8 cellular contexts compared by ENCODE assay signal in the genomic region with DNA sequence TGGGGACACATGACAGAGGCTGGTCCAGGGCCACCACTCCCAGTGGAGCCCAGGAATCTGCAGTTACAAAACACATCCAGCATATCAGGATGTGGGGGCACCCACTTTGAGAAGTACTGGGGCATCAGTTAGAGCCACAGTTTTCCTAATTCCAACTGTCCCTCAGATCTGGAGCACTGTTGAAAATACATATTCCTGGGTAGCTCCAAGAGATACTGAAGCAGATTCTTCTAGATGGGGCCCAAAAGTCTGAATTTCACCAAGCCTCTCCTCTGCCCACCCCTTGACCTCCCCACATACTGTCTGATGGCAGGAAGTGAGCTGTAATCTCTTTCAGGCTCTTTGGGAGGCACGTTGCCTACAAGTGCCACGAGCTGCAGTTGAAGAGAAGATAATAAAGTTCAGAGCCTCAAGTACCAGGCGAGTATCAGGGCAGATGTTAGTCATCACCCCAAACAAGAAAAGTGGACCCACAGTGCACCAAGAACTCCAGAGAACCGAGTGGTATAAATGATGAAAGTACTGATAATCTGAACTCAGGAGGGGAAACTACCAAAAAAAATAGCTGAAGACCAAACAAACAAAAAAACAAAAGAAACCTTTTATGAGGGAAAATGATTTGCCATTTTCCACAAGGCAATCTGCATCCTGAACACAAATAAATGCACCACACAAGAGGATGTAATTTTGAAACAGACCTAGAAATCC.
DNase-seq lines count a peak whose midpoint lies in the region; ATAC-seq and TF ChIP-seq lines count a peak whose summit lies in the region.
"Had no signal": no experiment of that assay in that cellular context is flagged by ENCODE, and none has a peak within 500 bp of the region (broad histone marks: within the 10 kb centered on the region; RNA-seq: fewer than 3 reads in every experiment).

No MANE protein-coding gene starts in this region.

- peaks cover 3% of the 10 kb centered on the region for H3K27me3 ChIP-seq in CD8-positive, alpha-beta memory T cell (ENCODE audit: insufficient read depth, low read length, poor library complexity, severe bottlenecking)
- no peaks in the 10 kb centered on the region for H3K27me3 ChIP-seq in gastroesophageal sphincter
- H3K27me3 ChIP-seq: Peyer's patch had no signal

- H3K36me3 Mint-ChIP-seq in CD8-positive, alpha-beta memory T cell: no peaks in the 10 kb centered on the region

- peak overlapping the region in 1 of 8 donors; percentile 59 for H3K27ac Mint-ChIP-seq in CD8-positive, alpha-beta memory T cell

- no peaks in the 10 kb centered on the region for H3K36me3 ChIP-seq in mesodermal cell (ENCODE audit: control insufficient read depth, insufficient read depth, low read length)
- no peaks in the 10 kb centered on the region for H3K36me3 ChIP-seq in CD8-positive, alpha-beta memory T cell (ENCODE audit: insufficient read depth, low read length)
- H3K36me3 ChIP-seq in gastroesophageal sphincter: no peaks in the 10 kb centered on the region
- H3K36me3 ChIP-seq: Peyer's patch had no signal

- ATAC-seq in GM18868 (IDR thresholded peaks at IDR 0.05; ENCODE audit: unreplicated experiment) (peak; percentile 45), HG02610 (IDR thresholded peaks at IDR 0.05; ENCODE audit: unreplicated experiment) (peak; percentile 31), left colon (no peak), gastroesophageal sphincter (no peak)

- H3K9me3 ChIP-seq in mesodermal cell (ENCODE audit: control insufficient read depth, low read length) (no peaks in the 10 kb centered on the region), gastroesophageal sphincter (no peaks in the 10 kb centered on the region)
- no peaks in the 10 kb centered on the region for H3K9me3 ChIP-seq in CD8-positive, alpha-beta memory T cell (ENCODE audit: low read length)
- H3K9me3 ChIP-seq: Peyer's patch had no signal

- TF ChIP-seq POLR2A in gastroesophageal sphincter (IDR thresholded peaks at IDR 0.05): no peak

- POLR2A ChIA-PET in CD8-positive, alpha-beta memory T cell (lab: Charles Lee): no interaction called here

- no peak for TF ChIP-seq EP300 in gastroesophageal sphincter (IDR thresholded peaks at IDR 0.05)

- intact Hi-C loops in left colon (cut with DNase I, micrococcal nuclease): no loop called here

- H3K4me3 Mint-ChIP-seq in CD8-positive, alpha-beta memory T cell: peak overlapping the region in 1 of 7 donors; percentile 40

- WGBS in mesodermal cell (ENCODE audit: insufficient coverage in 2 of 2), 2 experiments: 15 to 20% methylated on average over 2 of the region's 4 CpGs
- WGBS in gastroesophageal sphincter (ENCODE audit: low coverage in 1 of 2), 2 donors: 71% methylated on average over 1 of the region's 4 CpGs; no CpG with 5 or more reads in 1 of the 2 donors

- DNase-seq in NCI-H69 (lab: John Stamatoyannopoulos, UW) (peak; percentile 86), left colon (no peak)
- no peak for DNase-seq in CD8-positive, alpha-beta memory T cell
- DNase-seq: Peyer's patch had no signal

- H3K27ac ChIP-seq in mesodermal cell (ENCODE audit: low read depth, low read length, severe bottlenecking) (peak overlapping the region; percentile 7), gastroesophageal sphincter (no peak overlapping the region)
- no peak overlapping the region for H3K27ac ChIP-seq in CD8-positive, alpha-beta memory T cell (ENCODE audit: low read depth, low read length)
- H3K27ac ChIP-seq: Peyer's patch had no signal

- H3K9me3 Mint-ChIP-seq in CD8-positive, alpha-beta memory T cell: peaks cover 0 to 9% (median 0%) of the 10 kb centered on the region in 5 donors

- H3K27me3 Mint-ChIP-seq in CD8-positive, alpha-beta memory T cell: no peaks in the 10 kb centered on the region

- H3K4me3 ChIP-seq in mesodermal cell (ENCODE audit: extremely low read depth, insufficient read depth, low read length, poor library complexity, severe bottlenecking) (no peak overlapping the region), gastroesophageal sphincter (no peak overlapping the region)
- H3K4me3 ChIP-seq in CD8-positive, alpha-beta memory T cell (ENCODE audit: low read length): no peak overlapping the region
- H3K4me3 ChIP-seq: Peyer's patch had no signal

- TF ChIP-seq CTCF in gastroesophageal sphincter (IDR thresholded peaks at IDR 0.05): no peak

- H3K4me1 ChIP-seq in mesodermal cell (ENCODE audit: control insufficient read depth, insufficient read depth, low read length, poor library complexity, severe bottlenecking) (peaks cover 28% of the 10 kb centered on the region), gastroesophageal sphincter (peaks cover 0 to 9% (median 3%) of the 10 kb centered on the region in 3 donors)
- H3K4me1 ChIP-seq in CD8-positive, alpha-beta memory T cell (ENCODE audit: insufficient read depth, low read length): no peaks in the 10 kb centered on the region

- CTCF ChIA-PET in CD8-positive, alpha-beta memory T cell (lab: Charles Lee): no interaction called here

- H3K4me1 Mint-ChIP-seq in CD8-positive, alpha-beta memory T cell: peaks cover 7 to 8% (median 7%) of the 10 kb centered on the region in 3 donors

Comparison
In these comparisons a context has a peak if more than half of its experiments do, and no peak if none do; other contexts are left out.
1. ATAC-seq: peak in GM18868 (single experiment) and HG02610 (single experiment); none in left colon (single experiment) and gastroesophageal sphincter (single experiment).